ENCODE assay signal across 9 cellular contexts in the genomic region with DNA sequence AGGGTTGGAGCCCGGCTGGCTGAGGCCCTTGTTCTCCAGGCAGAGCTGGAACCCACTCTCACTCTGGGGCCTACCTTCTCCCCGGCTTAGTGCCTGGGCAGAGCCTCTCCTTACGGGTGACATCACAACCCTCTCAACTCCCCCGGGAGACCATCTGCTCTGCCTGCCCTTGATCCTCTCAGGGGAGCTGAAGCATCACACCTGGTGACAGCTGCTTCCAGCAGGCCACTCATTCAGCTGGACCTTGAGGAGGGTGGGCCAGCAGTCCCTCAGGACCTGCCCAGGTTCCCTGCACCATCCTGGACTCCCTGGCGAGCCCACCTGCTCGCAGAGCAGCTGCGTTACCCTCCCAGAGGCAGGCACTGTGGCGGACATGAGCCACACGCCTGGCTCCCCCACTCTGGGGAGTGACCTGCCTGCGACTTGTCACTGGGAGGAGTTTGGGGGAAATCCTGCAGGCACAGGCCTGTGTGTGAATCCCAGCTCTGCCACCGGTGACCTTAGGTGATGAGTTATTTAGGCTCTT. TPM values are rescaled to one million over a fixed set of nuclear protein-coding genes. Genes with fewer than 3 reads are reported as not detected.
DNase-seq lines count a peak whose midpoint lies in the region; ATAC-seq and TF ChIP-seq lines count a peak whose summit lies in the region.
"Had no signal": no experiment of that assay in that cellular context is flagged by ENCODE, and none has a peak within 500 bp of the region (broad histone marks: within the 10 kb centered on the region; RNA-seq: fewer than 3 reads in every experiment).

No MANE protein-coding gene starts in this region.

- DNase-seq in amniotic epithelial cell (ENCODE audit: low read depth) (peak; percentile 52), mesothelial cell of epicardium (ENCODE audit: low spot score in 2 of 2, unreplicated experiment in 2 of 2) (no peak), HUDEP-2 (lab: John Stamatoyannopoulos, UW; ENCODE audit: unreplicated experiment in 76 of 76) (no peak), iPS-NIHi7 (ENCODE audit: extremely low spot score) (no peak), endothelial cell (ENCODE audit: low spot score) (no peak)

- H3K27me3 Mint-ChIP-seq in mesothelial cell of epicardium (ENCODE audit: low read depth) (no peaks in the 10 kb centered on the region), endothelial cell (ENCODE audit: unreplicated experiment) (peaks cover 6% of the 10 kb centered on the region)
- H3K27me3 Mint-ChIP-seq: naive thymus-derived CD8-positive, alpha-beta T cell had no signal

- peaks cover 91% of the 10 kb centered on the region for H3K4me1 Mint-ChIP-seq in mesothelial cell of epicardium
- peaks cover 7% of the 10 kb centered on the region for H3K4me1 Mint-ChIP-seq in endothelial cell (ENCODE audit: unreplicated experiment)

- H3K4me3 Mint-ChIP-seq in mesothelial cell of epicardium = peak overlapping the region; percentile 44
- no peak overlapping the region for H3K4me3 Mint-ChIP-seq in endothelial cell (ENCODE audit: unreplicated experiment)
- H3K4me3 Mint-ChIP-seq: naive thymus-derived CD8-positive, alpha-beta T cell had no signal

- peak; percentile 57 for ATAC-seq in GM19452 (IDR thresholded peaks at IDR 0.05; ENCODE audit: unreplicated experiment)
- peak; percentile 59 for ATAC-seq in HG03571 (IDR thresholded peaks at IDR 0.05; ENCODE audit: unreplicated experiment)
- ATAC-seq in HG03045 (IDR thresholded peaks at IDR 0.05; ENCODE audit: unreplicated experiment) = no peak
- ATAC-seq: naive thymus-derived CD8-positive, alpha-beta T cell had no signal

- TF ChIP-seq CTCF in mesothelial cell of epicardium (IDR thresholded peaks at IDR 0.05; ENCODE audit: unreplicated experiment) = no peak
- no peak for TF ChIP-seq CTCF in endothelial cell (IDR thresholded peaks at IDR 0.05; ENCODE audit: unreplicated experiment)

- H3K27ac Mint-ChIP-seq in mesothelial cell of epicardium = peak overlapping the region; percentile 97
- H3K27ac Mint-ChIP-seq in endothelial cell (ENCODE audit: unreplicated experiment) = no peak overlapping the region

- peaks cover 2% of the 10 kb centered on the region for H3K36me3 Mint-ChIP-seq in mesothelial cell of epicardium
- peaks cover 3% of the 10 kb centered on the region for H3K36me3 Mint-ChIP-seq in endothelial cell (ENCODE audit: low read depth, unreplicated experiment)
- H3K36me3 Mint-ChIP-seq: naive thymus-derived CD8-positive, alpha-beta T cell had no signal

- no peaks in the 10 kb centered on the region for H3K9me3 Mint-ChIP-seq in mesothelial cell of epicardium
- H3K9me3 Mint-ChIP-seq in endothelial cell (ENCODE audit: unreplicated experiment) = no peaks in the 10 kb centered on the region
- H3K9me3 Mint-ChIP-seq: naive thymus-derived CD8-positive, alpha-beta T cell had no signal

RNA-seq across cellular contexts. Expression of a gene that starts 13.1 kb away (rescaled TPM):
- total RNA-seq in mesothelial cell of epicardium (139 to 141 TPM (median 141 TPM) in 3 replicates), endothelial cell (ENCODE audit: unreplicated experiment) (23.3 TPM)
